1 cellular context compared by ENCODE assay signal in the genomic region with DNA sequence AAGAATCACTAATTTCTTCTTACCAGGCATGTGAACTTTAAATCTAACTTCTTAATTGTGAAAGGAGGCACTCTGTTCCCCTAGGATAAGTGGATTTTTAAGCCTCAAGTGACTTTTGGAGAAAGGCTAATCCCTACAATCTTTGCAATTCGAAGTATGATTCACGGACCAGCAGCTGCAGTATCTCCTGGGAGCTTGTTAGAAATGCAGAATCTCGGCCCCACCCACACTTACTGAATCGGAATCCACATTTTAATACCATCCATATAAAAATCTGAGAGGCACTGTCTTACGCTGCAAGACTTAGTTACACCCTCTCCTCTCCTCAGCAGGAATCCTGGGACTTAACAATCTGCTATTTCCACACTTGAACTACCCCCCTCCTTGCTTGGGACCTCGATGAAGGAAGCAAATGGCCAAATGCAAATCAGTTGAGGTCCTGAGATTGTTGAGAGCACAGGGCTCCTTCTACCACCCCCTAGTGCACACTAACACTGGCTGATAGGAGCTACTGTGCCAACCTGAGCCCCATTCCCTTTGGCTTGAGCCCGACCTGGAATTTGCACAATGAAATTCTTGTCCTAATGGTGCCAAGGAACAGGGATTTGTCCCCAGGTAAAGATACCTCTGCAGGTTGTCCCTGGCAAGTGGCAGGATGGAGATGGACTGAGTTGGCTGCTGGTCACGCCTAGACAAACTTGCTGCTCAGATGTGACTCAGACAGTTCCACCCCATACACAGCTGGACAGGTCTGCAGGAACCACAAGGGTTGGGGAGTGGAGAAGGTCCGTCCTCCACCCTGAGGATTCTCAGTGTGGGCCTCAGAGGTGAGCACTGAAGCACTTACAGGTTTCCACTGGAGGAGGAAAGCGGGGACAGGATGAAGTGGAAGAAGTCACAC.
TF ChIP-seq lines count a peak whose summit lies in the region.

No MANE protein-coding gene starts in this region.

TF ChIP-seq in IMR-90, 13 proteins besides CTCF, POLR2A, EP300 and RAD21:
- TF ChIP-seq MAZ (IDR thresholded peaks at IDR 0.05; ENCODE audit: borderline replicate concordance, low read depth, low read length) = no peak
- TF ChIP-seq RCOR1 (IDR thresholded peaks at IDR 0.05; ENCODE audit: insufficient replicate concordance, low read length) = no peak
- TF ChIP-seq, protein P1, sequence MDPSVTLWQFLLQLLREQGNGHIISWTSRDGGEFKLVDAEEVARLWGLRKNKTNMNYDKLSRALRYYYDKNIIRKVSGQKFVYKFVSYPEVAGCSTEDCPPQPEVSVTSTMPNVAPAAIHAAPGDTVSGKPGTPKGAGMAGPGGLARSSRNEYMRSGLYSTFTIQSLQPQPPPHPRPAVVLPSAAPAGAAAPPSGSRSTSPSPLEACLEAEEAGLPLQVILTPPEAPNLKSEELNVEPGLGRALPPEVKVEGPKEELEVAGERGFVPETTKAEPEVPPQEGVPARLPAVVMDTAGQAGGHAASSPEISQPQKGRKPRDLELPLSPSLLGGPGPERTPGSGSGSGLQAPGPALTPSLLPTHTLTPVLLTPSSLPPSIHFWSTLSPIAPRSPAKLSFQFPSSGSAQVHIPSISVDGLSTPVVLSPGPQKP (IDR thresholded peaks at IDR 0.05; ENCODE audit: borderline replicate concordance, low read depth, low read length) = no peak
- TF ChIP-seq MXI1 (IDR thresholded peaks at IDR 0.05; ENCODE audit: borderline replicate concordance, low read depth, low read length) = no peak
- no peak for TF ChIP-seq RFX5 (IDR thresholded peaks at IDR 0.05; ENCODE audit: low read depth, low read length)
- no peak for TF ChIP-seq NFE2L2 (IDR thresholded peaks at IDR 0.05; ENCODE audit: low read depth, low read length)
- TF ChIP-seq CHD1 (IDR thresholded peaks at IDR 0.05; ENCODE audit: low read depth, low read length) = no peak
- no peak for TF ChIP-seq SMC3 (IDR thresholded peaks at IDR 0.05; ENCODE audit: low read depth, low read length)
- TF ChIP-seq, protein P2, sequence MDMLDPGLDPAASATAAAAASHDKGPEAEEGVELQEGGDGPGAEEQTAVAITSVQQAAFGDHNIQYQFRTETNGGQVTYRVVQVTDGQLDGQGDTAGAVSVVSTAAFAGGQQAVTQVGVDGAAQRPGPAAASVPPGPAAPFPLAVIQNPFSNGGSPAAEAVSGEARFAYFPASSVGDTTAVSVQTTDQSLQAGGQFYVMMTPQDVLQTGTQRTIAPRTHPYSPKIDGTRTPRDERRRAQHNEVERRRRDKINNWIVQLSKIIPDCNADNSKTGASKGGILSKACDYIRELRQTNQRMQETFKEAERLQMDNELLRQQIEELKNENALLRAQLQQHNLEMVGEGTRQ (IDR thresholded peaks at IDR 0.05; ENCODE audit: low read depth, low read length) = no peak; the same call in 1 of the 2 replicates
- TF ChIP-seq CEBPB (IDR thresholded peaks at IDR 0.05; ENCODE audit: low read depth, low read length) = no peak
- TF ChIP-seq FOS (IDR thresholded peaks at IDR 0.05; ENCODE audit: low read depth, low read length) = no peak
- TF ChIP-seq BHLHE40 (IDR thresholded peaks at IDR 0.05; ENCODE audit: low read depth, low read length) = no peak
- TF ChIP-seq MAFK (IDR thresholded peaks at IDR 0.05; ENCODE audit: low read depth, low read length) = no peak
